In genomic region chr22:22948651-22949611, GRCh38 we compare ENCODE assay signal across 17 cellular contexts.
DNase-seq lines count a peak whose midpoint lies in the region; ATAC-seq and TF ChIP-seq lines count a peak whose summit lies in the region.
"Had no signal": no experiment of that assay in that cellular context is flagged by ENCODE, and none has a peak within 500 bp of the region (broad histone marks: within the 10 kb centered on the region; RNA-seq: fewer than 3 reads in every experiment).

No MANE protein-coding gene starts in this region.

- H3K9ac ChIP-seq in neuronal stem cell (ENCODE audit: low read depth, low read length, poor library complexity): no peak overlapping the region

- no CpG with 5 or more reads among the region's 10 CpGs for WGBS in neuronal stem cell (ENCODE audit: extremely low coverage in 2 of 2, insufficient read length in 2 of 2, insufficient replicate concordance in 1 of 2), 2 donors

- peaks cover 7% of the 10 kb centered on the region for H3K9me3 Mint-ChIP-seq in WTC11
- H3K9me3 Mint-ChIP-seq: activated naive CD4-positive, alpha-beta T cell treated with anti-CD3 and anti-CD28 coated beads, Interleukin-2, amount 10 ng/mL, durations not matched to agents 7 days and 5 days; stimulated activated effector memory CD8-positive, alpha-beta T cell treated with anti-CD3 and anti-CD28 coated beads, Interleukin-12 subunit alpha, Interleukin-12 subunit beta, amount 100 ng/mL, for 72 hours had no signal

- H3K36me3 Mint-ChIP-seq in WTC11: no peaks in the 10 kb centered on the region
- H3K36me3 Mint-ChIP-seq: activated naive CD4-positive, alpha-beta T cell treated with anti-CD3 and anti-CD28 coated beads, Interleukin-2, amount 10 ng/mL, durations not matched to agents 7 days and 5 days; stimulated activated effector memory CD8-positive, alpha-beta T cell treated with anti-CD3 and anti-CD28 coated beads, Interleukin-12 subunit alpha, Interleukin-12 subunit beta, amount 100 ng/mL, for 72 hours had no signal

- POLR2A ChIA-PET in WTC11 (lab: Charles Lee): interaction anchor here (0.6 kb wide), 1 partner anchor 540 kb away, joined by 5 read pairs; no protein-coding TSS in a partner anchor

- H3K9me3 ChIP-seq in neuronal stem cell (replicated peaks in 1 of 2; ENCODE audit: control insufficient read depth in 2 of 2, insufficient read depth in 1 of 2, low read depth in 1 of 2, low read length in 2 of 2): peaks cover 0 to 5% of the 10 kb centered on the region in 2 donors
- H3K9me3 ChIP-seq: uterus had no signal

- H3K27me3 Mint-ChIP-seq in WTC11 (ENCODE audit: low read depth): peaks cover 65% of the 10 kb centered on the region

- no peaks in the 10 kb centered on the region for H3K36me3 ChIP-seq in H7 (replicated peaks; ENCODE audit: control insufficient read depth, insufficient read depth, low read length)
- H3K36me3 ChIP-seq in neuronal stem cell (replicated peaks in 1 of 2; ENCODE audit: control insufficient read depth in 2 of 2, insufficient read depth in 2 of 2, low read length in 2 of 2): no peaks in the 10 kb centered on the region
- H3K36me3 ChIP-seq: sigmoid colon, uterus had no signal

- no peak for ATAC-seq in WTC11
- ATAC-seq in activated CD4-positive, CD25-positive, alpha-beta regulatory T cell treated with anti-CD3 and anti-CD28 coated beads, Interleukin-2, amount 50 U/mL, for 24 hours: no peak
- ATAC-seq: SK-N-SH treated with all-trans-retinoic acid at 6 μM for 48 hours; stimulated activated effector memory CD8-positive, alpha-beta T cell treated with anti-CD3 and anti-CD28 coated beads, Interleukin-12 subunit alpha, Interleukin-12 subunit beta, amount 100 ng/mL, for 72 hours had no signal

- H3K27ac ChIP-seq in neuronal stem cell (replicated peaks; ENCODE audit: low read length): no peak overlapping the region
- H3K27ac ChIP-seq: sigmoid colon, uterus had no signal

- no peak overlapping the region for H4K91ac ChIP-seq in neuronal stem cell (ENCODE audit: low read depth, low read length, poor library complexity)

- no peak overlapping the region for H3K4ac ChIP-seq in neuronal stem cell (ENCODE audit: low read length)

- H3K4me3 ChIP-seq in H7 (ENCODE audit: insufficient read depth, low read depth, low read length) (no peak overlapping the region), cardiac fibroblast (replicated peaks in 1 of 2; ENCODE audit: low read depth in 2 of 2, low read length in 2 of 2) (no peak overlapping the region), neuronal stem cell (ENCODE audit: low read length in 2 of 2) (no peak overlapping the region)
- H3K4me3 ChIP-seq: sigmoid colon, uterus had no signal

- no peak overlapping the region for H3K4me3 Mint-ChIP-seq in WTC11
- H3K4me3 Mint-ChIP-seq: activated naive CD4-positive, alpha-beta T cell treated with anti-CD3 and anti-CD28 coated beads, Interleukin-2, amount 10 ng/mL, durations not matched to agents 7 days and 5 days; stimulated activated effector memory CD8-positive, alpha-beta T cell treated with anti-CD3 and anti-CD28 coated beads, Interleukin-12 subunit alpha, Interleukin-12 subunit beta, amount 100 ng/mL, for 72 hours had no signal

- no peak overlapping the region for H2BK120ac ChIP-seq in neuronal stem cell (ENCODE audit: low read depth, low read length)

- H3K14ac ChIP-seq in neuronal stem cell (ENCODE audit: low read length): no peak overlapping the region

- no peak overlapping the region for H2BK15ac ChIP-seq in neuronal stem cell (ENCODE audit: low read length)

- no peaks in the 10 kb centered on the region for H3K4me1 Mint-ChIP-seq in WTC11
- H3K4me1 Mint-ChIP-seq: activated naive CD4-positive, alpha-beta T cell treated with anti-CD3 and anti-CD28 coated beads, Interleukin-2, amount 10 ng/mL, durations not matched to agents 7 days and 5 days; stimulated activated effector memory CD8-positive, alpha-beta T cell treated with anti-CD3 and anti-CD28 coated beads, Interleukin-12 subunit alpha, Interleukin-12 subunit beta, amount 100 ng/mL, for 72 hours had no signal

- no peak overlapping the region for H3K4me2 ChIP-seq in neuronal stem cell (ENCODE audit: insufficient read depth, low read length, poor library complexity, severe bottlenecking)

- H3K27me3 ChIP-seq in H7 (ENCODE audit: control insufficient read depth, insufficient read depth, low read length): peaks cover 4% of the 10 kb centered on the region; the same call in 1 of the 2 replicates
- H3K27me3 ChIP-seq in neuronal stem cell (ENCODE audit: control insufficient read depth in 3 of 3, insufficient read depth in 3 of 3, low read depth in 1 of 3, low read length in 3 of 3): peaks cover 0 to under 1% (median 0%) of the 10 kb centered on the region in 3 experiments
- H3K27me3 ChIP-seq: uterus had no signal

- H3K18ac ChIP-seq in neuronal stem cell (ENCODE audit: low read length): peak overlapping the region; percentile 17

- H3K4me1 ChIP-seq in neuronal stem cell (ENCODE audit: control insufficient read depth in 2 of 2, insufficient read depth in 1 of 2, low read depth in 1 of 2, low read length in 2 of 2): peaks cover 0 to 2% of the 10 kb centered on the region in 2 donors
- H3K4me1 ChIP-seq: sigmoid colon, uterus had no signal

- H3K27ac Mint-ChIP-seq in WTC11: no peak overlapping the region
- H3K27ac Mint-ChIP-seq: activated naive CD4-positive, alpha-beta T cell treated with anti-CD3 and anti-CD28 coated beads, Interleukin-2, amount 10 ng/mL, durations not matched to agents 7 days and 5 days; stimulated activated effector memory CD8-positive, alpha-beta T cell treated with anti-CD3 and anti-CD28 coated beads, Interleukin-12 subunit alpha, Interleukin-12 subunit beta, amount 100 ng/mL, for 72 hours had no signal

- no peak overlapping the region for H2BK5ac ChIP-seq in neuronal stem cell (ENCODE audit: low read length)

- no peak overlapping the region for H3K23ac ChIP-seq in neuronal stem cell (ENCODE audit: low read depth, low read length, poor library complexity)

- no peak overlapping the region for H4K8ac ChIP-seq in neuronal stem cell (ENCODE audit: low read depth, low read length)

- H2AFZ ChIP-seq in neuronal stem cell (ENCODE audit: low read length): no peak overlapping the region

- CTCF ChIA-PET in WTC11 (lab: Charles Lee): interaction anchor here (0.7 to 1.5 kb wide), 5 partner anchors 11 to 93 kb away, joined by 3 to 8 read pairs (median 4); no protein-coding TSS in a partner anchor

- DNase-seq in EH (ENCODE audit: low read depth): peak; percentile 43
- DNase-seq in H7: peak; percentile 13
- peak; percentile 35 to 46 for DNase-seq in cardiac fibroblast (ENCODE audit: low read depth in 2 of 2)
- DNase-seq in neuronal stem cell (ENCODE audit: low spot score): no peak
- DNase-seq in WTC11 (ENCODE audit: low spot score): no peak
- no peak for DNase-seq in NCI-H128 (lab: John Stamatoyannopoulos, UW; ENCODE audit: unreplicated experiment)
- DNase-seq: activated naive CD4-positive, alpha-beta T cell treated with anti-CD3 and anti-CD28 coated beads, Interleukin-2, amount 10 ng/mL, durations not matched to agents 7 days and 5 days; DMS53; KBM-7; mesendoderm; NCI-H146; NCI-H345; sigmoid colon; uterus had no signal

- no peak overlapping the region for H2BK12ac ChIP-seq in neuronal stem cell (ENCODE audit: low read length)

- TF ChIP-seq CTCF in cardiac fibroblast (IDR thresholded peaks at IDR 0.05; ENCODE audit: low read depth, low read length) (no peak), WTC11 (IDR thresholded peaks at IDR 0.05) (no peak)

- no peak overlapping the region for H2AK5ac ChIP-seq in neuronal stem cell (ENCODE audit: low read depth, low read length)

- H3K79me1 ChIP-seq in neuronal stem cell (ENCODE audit: low read depth, low read length): no peaks in the 10 kb centered on the region

TF ChIP-seq in WTC11, 78 proteins besides CTCF, POLR2A, EP300 and RAD21 (continues in another document):
- TF ChIP-seq PRDM15 (CRISPR knock-in tag; IDR thresholded peaks at IDR 0.05) (no peak), USF2 (CRISPR knock-in tag; IDR thresholded peaks at IDR 0.05) (no peak), CDX4 (CRISPR knock-in tag; IDR thresholded peaks at IDR 0.05; ENCODE audit: borderline replicate concordance) (no peak), ZNF396 (CRISPR knock-in tag; IDR thresholded peaks at IDR 0.05; ENCODE audit: borderline replicate concordance) (no peak)

Comparison
In these comparisons a context has a peak if more than half of its experiments do, and no peak if none do; other contexts are left out.
1. DNase-seq: peak in EH (single experiment), H7 (single experiment) and cardiac fibroblast (2 of 2); none in neuronal stem cell (single experiment), WTC11 (single experiment) and NCI-H128 (single experiment).